Comparison of ENCODE assay signal across 8 cellular contexts in the genomic region with DNA sequence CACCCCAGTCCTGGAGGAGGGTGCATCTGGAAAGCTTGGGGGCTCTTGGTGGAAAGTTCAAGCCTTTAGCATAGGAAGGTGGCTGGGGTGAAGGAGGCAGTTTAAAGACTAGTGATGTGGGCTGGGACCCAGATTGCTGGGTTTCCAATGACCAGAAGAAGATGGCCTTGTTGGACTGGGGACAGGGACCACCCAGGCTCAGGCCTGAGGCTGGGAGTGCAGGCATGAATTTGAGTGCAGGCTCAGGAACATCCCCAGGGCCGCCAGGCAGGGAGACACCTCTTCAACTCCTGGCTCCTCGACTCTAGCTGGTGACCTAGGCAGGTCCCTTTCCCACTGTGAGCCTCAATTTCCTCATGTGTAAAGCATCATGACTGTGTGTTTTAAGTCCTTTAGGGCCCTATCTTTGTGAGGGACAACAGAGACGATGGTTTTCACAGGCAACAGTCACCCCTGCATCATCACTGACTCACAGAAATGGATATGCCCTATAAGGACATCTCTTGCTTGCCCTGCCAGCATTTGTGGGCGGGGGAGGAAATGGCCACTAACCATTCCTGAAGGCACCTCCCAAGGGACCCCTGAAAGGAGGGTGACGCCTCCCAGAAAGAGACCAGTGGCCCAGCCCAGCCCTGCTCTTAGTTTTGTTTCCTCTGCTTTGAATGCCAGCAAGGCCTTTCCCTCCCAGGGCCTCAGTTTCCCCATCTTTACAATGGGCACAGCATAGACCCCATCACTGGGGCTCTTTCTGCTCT. TPM values are rescaled to one million over a fixed set of nuclear protein-coding genes. Genes with fewer than 3 reads are reported as not detected.
A peak's percentile ranks its signal among the peaks of the same experiment; 100 is the strongest.
DNase-seq lines count a peak whose midpoint lies in the region; ATAC-seq and TF ChIP-seq lines count a peak whose summit lies in the region.

No MANE protein-coding gene starts in this region.

- no peak overlapping the region for H3K4me3 ChIP-seq in WERI-Rb-1 (ENCODE audit: low read depth, low read length)

- no peaks in the 10 kb centered on the region for H3K9me3 ChIP-seq in WERI-Rb-1 (ENCODE audit: severe bottlenecking)

- peak; percentile 45 for DNase-seq in activated CD8-positive, alpha-beta memory T cell treated with anti-CD3 and anti-CD28 coated beads, Interleukin-2, amount 50 U/mL, for 1 hour (ENCODE audit: extremely low read depth)
- DNase-seq in glomerular endothelial cell (ENCODE audit: extremely low read depth, low read depth, low spot score): peak; percentile 77
- DNase-seq in stimulated activated CD8-positive, alpha-beta memory T cell treated with anti-CD3 and anti-CD28 coated beads, Interleukin-15, amount 100 ng/mL, for 48 hours (ENCODE audit: low read depth in 2 of 2): peak; percentile 59 to 73
- no peak for DNase-seq in WERI-Rb-1
- DNase-seq in NCI-H510A (lab: John Stamatoyannopoulos, UW): no peak
- DNase-seq in HUDEP-2 (lab: John Stamatoyannopoulos, UW; ENCODE audit: unreplicated experiment in 76 of 76): no peak

- H3K27me3 ChIP-seq in WERI-Rb-1 (ENCODE audit: insufficient read depth, low read depth, severe bottlenecking): no peaks in the 10 kb centered on the region

- H3K27ac ChIP-seq in WERI-Rb-1: no peak overlapping the region

- no peaks in the 10 kb centered on the region for H3K36me3 ChIP-seq in WERI-Rb-1

- no peak for TF ChIP-seq POLR2A in GM18505 (IDR thresholded peaks at IDR 0.05; ENCODE audit: borderline replicate concordance, extremely low read depth, insufficient read depth, insufficient read length)

- ATAC-seq in GM18505 (IDR thresholded peaks at IDR 0.05; ENCODE audit: unreplicated experiment): peak; percentile 40
- peak; percentile 49 for ATAC-seq in HG03196 (IDR thresholded peaks at IDR 0.05; ENCODE audit: unreplicated experiment)

- no peak for TF ChIP-seq CTCF in WERI-Rb-1 (IDR thresholded peaks at IDR 0.05; ENCODE audit: low read depth, low read length)

RNA-seq across cellular contexts. Expression of a gene that starts 11.1 kb away (rescaled TPM):
- total RNA-seq in glomerular endothelial cell: 10.9 and 33.2 TPM in 2 replicates

RNA-seq across cellular contexts. Expression of a gene that starts 38.7 kb away (rescaled TPM):
- 18.5 and 27.1 TPM in 2 replicates for total RNA-seq in glomerular endothelial cell

Comparison
In these comparisons a context has a peak if more than half of its experiments do, and no peak if none do; other contexts are left out.
1. DNase-seq: peak in activated CD8-positive, alpha-beta memory T cell treated with anti-CD3 and anti-CD28 coated beads, Interleukin-2, amount 50 U/mL, for 1 hour (single experiment), glomerular endothelial cell (single experiment) and stimulated activated CD8-positive, alpha-beta memory T cell treated with anti-CD3 and anti-CD28 coated beads, Interleukin-15, amount 100 ng/mL, for 48 hours (2 of 2); none in WERI-Rb-1 (single experiment), NCI-H510A (single experiment) and HUDEP-2 (0 of 76).